12 cellular contexts compared by ENCODE assay signal in the genomic region with DNA sequence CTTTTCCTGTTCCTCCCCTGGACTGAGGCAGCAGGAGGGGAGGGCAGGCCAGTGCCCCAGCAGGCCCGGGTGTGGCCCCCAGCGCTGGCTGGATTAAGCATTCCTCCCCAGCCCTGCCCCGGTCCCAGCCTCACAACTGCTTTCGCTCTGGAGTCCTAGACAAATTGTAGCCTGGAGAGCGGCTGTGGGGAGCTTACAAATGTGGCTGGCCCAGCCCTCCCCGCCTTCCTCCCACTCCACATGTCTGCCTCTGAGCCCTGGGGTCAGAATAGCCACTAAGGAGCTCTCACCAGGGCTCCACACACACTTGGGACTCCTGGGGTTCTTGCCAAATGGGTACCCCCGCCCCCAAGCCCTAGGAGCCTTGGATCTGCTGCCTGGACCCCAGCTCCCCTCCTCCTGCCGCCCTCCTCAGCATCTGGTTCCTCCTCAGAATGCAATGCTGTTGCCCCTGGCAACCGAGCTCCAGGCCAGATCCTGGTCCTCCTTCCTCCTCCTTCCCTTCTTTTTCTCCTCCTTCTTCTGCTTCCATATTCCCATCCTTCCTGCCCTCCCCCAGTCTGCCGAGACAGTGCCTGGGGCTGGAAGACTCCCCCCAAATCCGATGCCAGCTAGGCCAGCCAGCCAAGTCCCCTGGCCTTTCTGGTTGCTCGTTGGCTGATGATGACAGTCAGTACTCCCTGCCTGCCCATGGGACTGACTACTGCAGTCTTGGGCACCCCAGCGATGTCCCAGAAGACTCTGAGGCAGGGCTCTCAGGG.
DNase-seq lines count a peak whose midpoint lies in the region; ATAC-seq, FAIRE-seq and TF ChIP-seq lines count a peak whose summit lies in the region.
"Had no signal": no experiment of that assay in that cellular context is flagged by ENCODE, and none has a peak within 500 bp of the region (broad histone marks: within the 10 kb centered on the region; RNA-seq: fewer than 3 reads in every experiment).

No MANE protein-coding gene starts in this region.

- H3K4ac ChIP-seq in mesenchymal stem cell (ENCODE audit: low read depth in 1 of 2, low read length in 2 of 2), result no peak overlapping the region

- DNase-seq in NCI-H1417 (lab: John Stamatoyannopoulos, UW) (peak in 2 of 3 experiments; percentile 26 to 42), NCI-H1417 treated with DMSO at 0.1 percent for 48 hours (lab: John Stamatoyannopoulos, UW) (no peak), mesenchymal stem cell (peak; percentile 26), testis (peak; percentile 32), pancreas (no peak), SIG-M5 treated with dmso at 0.1 percent for 504 hours (lab: John Stamatoyannopoulos, UW; ENCODE audit: unreplicated experiment) (no peak), OCI-M1 (lab: John Stamatoyannopoulos, UW) (no peak)
- DNase-seq: NCI-H510A treated with DMSO at 0.1 percent for 48 hours; stimulated activated CD4-positive, alpha-beta T cell treated with anti-CD3 and anti-CD28 coated beads, Interleukin-2, amount 100 ng/mL, for 24 hours had no signal

- no peak overlapping the region for H2BK5ac ChIP-seq in mesenchymal stem cell (ENCODE audit: low read depth, low read length, poor library complexity, severe bottlenecking)

- H2BK15ac ChIP-seq in mesenchymal stem cell (ENCODE audit: low read depth, poor library complexity, severe bottlenecking), result peak overlapping the region; percentile 78

- peak overlapping the region in 1 of 2 experiments; percentile 53 for H3K18ac ChIP-seq in mesenchymal stem cell (ENCODE audit: low read depth in 1 of 2, low read length in 2 of 2)

- TF ChIP-seq CTCF in testis (IDR thresholded peaks at IDR 0.05) (no peak), pancreas (IDR thresholded peaks at IDR 0.05) (no peak)

- H3K9me3 ChIP-seq in mesenchymal stem cell (ENCODE audit: control insufficient read depth, low read length), result no peaks in the 10 kb centered on the region
- no peaks in the 10 kb centered on the region for H3K9me3 ChIP-seq in testis
- no peaks in the 10 kb centered on the region for H3K9me3 ChIP-seq in pancreas
- H3K9me3 ChIP-seq: tibial artery had no signal

- TF ChIP-seq POLR2A in testis (IDR thresholded peaks at IDR 0.05), result no peak

- H3K27ac ChIP-seq in mesenchymal stem cell (ENCODE audit: low read length, poor library complexity, severe bottlenecking) (no peak overlapping the region), testis (no peak overlapping the region), pancreas (no peak overlapping the region)
- H3K27ac ChIP-seq: tibial artery had no signal

- peak overlapping the region; percentile 43 to 59 for H2BK12ac ChIP-seq in mesenchymal stem cell (ENCODE audit: low read length in 2 of 2)

- no peak overlapping the region for H4K8ac ChIP-seq in mesenchymal stem cell (ENCODE audit: low read length)

- no peak overlapping the region for H2AK5ac ChIP-seq in mesenchymal stem cell (ENCODE audit: low read length, severe bottlenecking)

- H3K36me3 ChIP-seq in mesenchymal stem cell (ENCODE audit: control insufficient read depth in 1 of 2, insufficient read depth in 2 of 2, low read depth in 1 of 2, low read length in 2 of 2) (no peaks in the 10 kb centered on the region), testis (ENCODE audit: low read depth, missing control alignments) (no peaks in the 10 kb centered on the region), pancreas (no peaks in the 10 kb centered on the region)
- H3K36me3 ChIP-seq: tibial artery had no signal

- no peak overlapping the region for H3K23ac ChIP-seq in mesenchymal stem cell (ENCODE audit: low read length in 2 of 2)

- H2BK120ac ChIP-seq in mesenchymal stem cell (ENCODE audit: low read depth, low read length), result peak overlapping the region; percentile 13

- H3K14ac ChIP-seq in mesenchymal stem cell (ENCODE audit: low read length in 2 of 2), result peak overlapping the region in 1 of 2 experiments; percentile 45

- H2AFZ ChIP-seq in mesenchymal stem cell (ENCODE audit: low read depth, low read length), result no peak overlapping the region

- H4K91ac ChIP-seq in mesenchymal stem cell (ENCODE audit: low read length), result peak overlapping the region; percentile 65

- no peaks in the 10 kb centered on the region for H3K79me1 ChIP-seq in mesenchymal stem cell (replicated peaks; ENCODE audit: low read length, poor library complexity, severe bottlenecking)

- H3K4me3 ChIP-seq in mesenchymal stem cell (ENCODE audit: insufficient read depth in 1 of 2, low read depth in 1 of 2, low read length in 2 of 2) (peak overlapping the region in 1 of 2 experiments; percentile 12), testis (no peak overlapping the region), pancreas (no peak overlapping the region)
- H3K4me3 ChIP-seq: tibial artery had no signal

- H3K9ac ChIP-seq in mesenchymal stem cell (ENCODE audit: low read length), result peak overlapping the region; percentile 20

- intact Hi-C loops in testis (cut with DNase I; ENCODE audit: low total_unique reads), result loop anchor here (10.0 kb wide), 1 partner anchor 427 kb away; no protein-coding TSS in a partner anchor
- intact Hi-C loops in pancreas (cut with DNase I), result loop anchor here in 2 of 3 donors (10.0 kb wide), 3 partner anchors 63 to 517 kb away; no protein-coding TSS in a partner anchor

- H3K4me1 ChIP-seq in mesenchymal stem cell (ENCODE audit: control insufficient read depth, insufficient read depth, low read depth, low read length) (peaks cover 15% of the 10 kb centered on the region), testis (peaks cover 32% of the 10 kb centered on the region), pancreas (peaks cover 6 to 20% (median 17%) of the 10 kb centered on the region in 3 donors)

- H3K4me2 ChIP-seq in mesenchymal stem cell (ENCODE audit: low read length, poor library complexity, severe bottlenecking), result no peak overlapping the region

- WGBS in mesenchymal stem cell, result 56% methylated on average over 13 of the region's 13 CpGs
- WGBS in testis, 2 donors, result 75 to 81% methylated on average over 9 to 13 of the region's 13 CpGs
- 85 to 86% methylated on average over 13 of the region's 13 CpGs for WGBS in pancreas, 2 donors

- ATAC-seq in esophagus mucosa, result peak; percentile 27
- no peak for ATAC-seq in pancreas

- FAIRE-seq in pancreas (lab: Jason Lieb, UNC), result no peak
- FAIRE-seq: A204.1 had no signal

- H3K27me3 ChIP-seq in mesenchymal stem cell (ENCODE audit: control insufficient read depth in 1 of 2, insufficient read depth in 1 of 2, low read length in 2 of 2) (peaks cover 12 to 20% of the 10 kb centered on the region in 2 experiments), testis (no peaks in the 10 kb centered on the region), pancreas (no peaks in the 10 kb centered on the region)

Comparison
In these comparisons a context has a peak if more than half of its experiments do, and no peak if none do; other contexts are left out.
1. DNase-seq: peak in NCI-H1417 (2 of 3), mesenchymal stem cell (single experiment) and testis (single experiment); none in NCI-H1417 treated with DMSO at 0.1 percent for 48 hours (single experiment), pancreas (0 of 6), SIG-M5 treated with dmso at 0.1 percent for 504 hours (single experiment) and OCI-M1 (single experiment).